20 cellular contexts compared by ENCODE assay signal in the genomic region with DNA sequence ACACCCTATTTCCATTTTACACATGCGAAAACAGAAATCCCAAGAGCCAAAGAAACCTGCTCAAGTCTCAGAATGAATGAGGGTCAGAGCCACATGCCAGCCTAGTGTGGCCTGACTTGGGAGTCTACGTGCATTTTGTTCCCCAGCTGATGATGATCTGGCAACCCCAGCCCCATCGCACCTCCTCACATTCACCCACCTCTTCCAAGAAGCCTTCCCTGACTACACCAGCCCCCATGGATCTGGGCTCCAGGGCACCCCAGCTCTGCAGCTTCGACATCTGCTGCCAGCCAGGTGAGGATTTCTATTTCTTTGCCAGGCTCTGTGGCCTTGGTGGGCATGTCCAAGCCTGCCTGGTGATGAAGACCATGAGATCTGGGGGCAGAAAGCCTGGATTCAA. TPM values are rescaled to one million over a fixed set of nuclear protein-coding genes. Genes with fewer than 3 reads are reported as not detected.
"Had no signal": no experiment of that assay in that cellular context is flagged by ENCODE, and none has a peak within 500 bp of the region (broad histone marks: within the 10 kb centered on the region; RNA-seq: fewer than 3 reads in every experiment).

No MANE protein-coding gene starts in this region.

- H3K4me3 ChIP-seq: heart right ventricle, mucosa of descending colon, ovary, stomach, thoracic aorta, transverse colon had no signal

- ATAC-seq: heart right ventricle; left lobe of liver; mucosa of descending colon; naive thymus-derived CD8-positive, alpha-beta T cell; right cardiac atrium had no signal

- H3K27ac Mint-ChIP-seq: dendritic cell treated with granulocyte-macrophage colony-stimulating factor and Interleukin-4, amounts not matched to agents 40 ng/mL and 50 ng/mL, for 4 days; naive thymus-derived CD8-positive, alpha-beta T cell; progenitor cell of endocrine pancreas had no signal

- H3K4me1 ChIP-seq: heart right ventricle, stomach, transverse colon had no signal

- H3K4me3 Mint-ChIP-seq: dendritic cell treated with granulocyte-macrophage colony-stimulating factor and Interleukin-4, amounts not matched to agents 40 ng/mL and 50 ng/mL, for 4 days; naive thymus-derived CD8-positive, alpha-beta T cell had no signal

- H3K9me3 Mint-ChIP-seq: dendritic cell treated with granulocyte-macrophage colony-stimulating factor and Interleukin-4, amounts not matched to agents 40 ng/mL and 50 ng/mL, for 4 days; naive thymus-derived CD8-positive, alpha-beta T cell had no signal

- H3K27ac ChIP-seq: heart right ventricle, ovary, stomach, thoracic aorta, transverse colon had no signal

- DNase-seq: erythroblast; foreskin melanocyte; heart right ventricle; hypothalamus; mucosa of descending colon; naive thymus-derived CD8-positive, alpha-beta T cell; nucleus accumbens; ovary; right cardiac atrium; small intestine; stimulated activated CD4-positive, alpha-beta T cell treated with anti-CD3 and anti-CD28 coated beads, Interleukin-12 subunit alpha, Interleukin-12 subunit beta, amount 100 ng/mL, for 4 hours; stimulated activated naive CD4-positive, alpha-beta T cell; stomach; substantia nigra; transverse colon had no signal

- H3K36me3 Mint-ChIP-seq: naive thymus-derived CD8-positive, alpha-beta T cell had no signal

- H3K9me3 ChIP-seq: heart right ventricle, mucosa of descending colon, ovary, stomach, thoracic aorta, transverse colon had no signal

- H3K36me3 ChIP-seq: heart right ventricle, ovary, stomach, thoracic aorta, transverse colon had no signal

- H3K27me3 ChIP-seq: ovary had no signal

RNA-seq across cellular contexts. Expression of a gene that starts 41.0 kb away (rescaled TPM):
- total RNA-seq: naive thymus-derived CD8-positive, alpha-beta T cell; progenitor cell of endocrine pancreas had no signal
- polyA plus RNA-seq: naive thymus-derived CD8-positive, alpha-beta T cell; neural cell had no signal
